23 cellular contexts compared by ENCODE assay signal in genomic region chrX:40607381-40607780, GRCh38. TPM values are rescaled to one million over a fixed set of nuclear protein-coding genes. Genes with fewer than 3 reads are reported as not detected.
A peak's percentile ranks its signal among the peaks of the same experiment; 100 is the strongest.
DNase-seq lines count a peak whose midpoint lies in the region; ATAC-seq, FAIRE-seq and TF ChIP-seq lines count a peak whose summit lies in the region.
"Had no signal": no experiment of that assay in that cellular context is flagged by ENCODE, and none has a peak within 500 bp of the region (broad histone marks: within the 10 kb centered on the region; RNA-seq: fewer than 3 reads in every experiment).

No MANE protein-coding gene starts in this region.

- H3K4me3 ChIP-seq in choroid plexus epithelial cell (ENCODE audit: low read depth, low read length) (no peak overlapping the region), H7 (ENCODE audit: insufficient read depth, low read depth, low read length) (no peak overlapping the region), gastroesophageal sphincter (no peak overlapping the region)
- H3K4me3 ChIP-seq: BLaER1 treated with 17β-estradiol and CSF1 and Interleukin-3, amounts not matched to agents 10 nM and 100 nM had no signal

- H3K36me3 ChIP-seq in H7 (replicated peaks; ENCODE audit: control insufficient read depth, insufficient read depth, low read length) = peaks cover 1% of the 10 kb centered on the region
- peaks cover 0 to 20% of the 10 kb centered on the region in 2 donors for H3K36me3 ChIP-seq in gastroesophageal sphincter
- H3K36me3 ChIP-seq: BE2C had no signal

- TF ChIP-seq CTCF in choroid plexus epithelial cell (conservative IDR thresholded peaks at IDR 0.05; ENCODE audit: low read depth, low read length) (no peak), gastroesophageal sphincter (IDR thresholded peaks at IDR 0.05) (no peak)

- no peaks in the 10 kb centered on the region for H3K4me1 ChIP-seq in gastroesophageal sphincter
- H3K4me1 ChIP-seq: BE2C; BLaER1 treated with 17β-estradiol and CSF1 and Interleukin-3, amounts not matched to agents 10 nM and 100 nM had no signal

- DNase-seq in GM19239 (ENCODE audit: insufficient read length, low spot score) = no peak
- peak; percentile 18 for DNase-seq in choroid plexus epithelial cell (ENCODE audit: low read depth)
- DNase-seq in iris pigment epithelial cell (ENCODE audit: low read depth) = peak; percentile 58
- no peak for DNase-seq in DMS79 (lab: John Stamatoyannopoulos, UW)
- no peak for DNase-seq in H7
- DNase-seq: 8988T; AML-193; BE2C; CD4-positive, alpha-beta T cell; CD8-positive, alpha-beta memory T cell; DMS 273 treated with DMSO at 0.1 percent for 48 hours; DMS79 treated with DMSO at 0.1 percent for 48 hours; GF-D8; GOT3; HCEC 1CT had no signal

- 43 to 51% methylated on average over 3 of the region's 3 CpGs for WGBS in gastroesophageal sphincter (ENCODE audit: low coverage in 1 of 2), 2 donors

- H3K9me3 ChIP-seq in gastroesophageal sphincter = no peaks in the 10 kb centered on the region
- H3K9me3 ChIP-seq: BE2C; BLaER1 treated with 17β-estradiol and CSF1 and Interleukin-3, amounts not matched to agents 10 nM and 100 nM had no signal

- no peak for TF ChIP-seq EP300 in gastroesophageal sphincter (IDR thresholded peaks at IDR 0.05)

- no peak overlapping the region for H3K27ac ChIP-seq in gastroesophageal sphincter
- H3K27ac ChIP-seq: BLaER1 treated with 17β-estradiol and CSF1 and Interleukin-3, amounts not matched to agents 10 nM and 100 nM had no signal

- H3K27me3 ChIP-seq in H7 (ENCODE audit: control insufficient read depth, insufficient read depth, low read length) (no peaks in the 10 kb centered on the region), gastroesophageal sphincter (no peaks in the 10 kb centered on the region)
- H3K27me3 ChIP-seq: BE2C had no signal

- no peak for TF ChIP-seq POLR2A in gastroesophageal sphincter (IDR thresholded peaks at IDR 0.05)

- peak; percentile 66 for FAIRE-seq in GM19239 (lab: Jason Lieb, UNC)
- FAIRE-seq: D721Med, GM12891, GM18507, H54 had no signal

- no peak for ATAC-seq in gastroesophageal sphincter

RNA-seq across cellular contexts. Expression of gene MPC1L, which starts 15.8 kb away (rescaled TPM):
- not detected in 2 replicates for total RNA-seq in H7 (2014; rRNA removed; shearing (Covaris generic))
- not detected for total RNA-seq in gastroesophageal sphincter
- total RNA-seq: CD4-positive, alpha-beta T cell; CD8-positive, alpha-beta memory T cell; Daoy; G401 had no signal

RNA-seq across cellular contexts. Expression of gene ATP6AP2, which starts 26.6 kb away (rescaled TPM):
- 112 and 113 TPM in 2 replicates for total RNA-seq in H7 (2014; rRNA removed; shearing (Covaris generic))
- 100 to 1,000 TPM; 106 to 141 (median 115) TPM for total RNA-seq in gastroesophageal sphincter

RNA-seq across cellular contexts. Expression of gene CXorf38, which starts 40.0 kb away (rescaled TPM):
- total RNA-seq in H7 (2014; rRNA removed; shearing (Covaris generic)) = 11.7 and 19.9 TPM in 2 replicates
- total RNA-seq in gastroesophageal sphincter = 10 to 100 TPM in 3 of 4 donors, 1 to 10 TPM in 1; 8.6 to 15.3 (median 13.3) TPM

Comparison
In these comparisons a context has a peak if more than half of its experiments do, and no peak if none do; other contexts are left out.
1. DNase-seq: peak in choroid plexus epithelial cell (single experiment) and iris pigment epithelial cell (single experiment); none in GM19239 (single experiment), DMS79 (single experiment) and H7 (single experiment).